Comparison of ENCODE assay signal across 23 cellular contexts in the genomic region with DNA sequence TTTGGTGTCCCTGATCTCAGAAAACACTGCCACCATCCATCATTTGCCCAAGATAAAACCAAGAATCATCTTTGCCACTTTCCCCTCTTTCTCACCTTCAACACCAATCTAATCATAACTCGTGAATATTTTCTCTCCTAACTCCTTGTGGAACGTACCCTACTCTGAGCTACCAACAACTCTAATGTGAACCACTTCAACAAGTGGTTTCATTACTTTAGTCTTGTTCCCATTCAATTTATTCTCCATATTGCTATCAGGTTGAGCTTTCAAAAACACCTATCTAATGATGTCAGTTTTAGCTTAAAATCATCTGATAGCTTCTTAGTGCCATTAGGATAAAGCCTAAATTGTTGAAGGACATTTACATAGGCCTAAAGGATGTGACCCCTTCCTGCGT.
"Had no signal": no experiment of that assay in that cellular context is flagged by ENCODE, and none has a peak within 500 bp of the region (broad histone marks: within the 10 kb centered on the region; RNA-seq: fewer than 3 reads in every experiment).

No MANE protein-coding gene starts in this region.

- H3K9me3 ChIP-seq: ascending aorta, pancreas, right atrium auricular region, tibial nerve had no signal

- H3K4me3 Mint-ChIP-seq: activated CD4-positive, alpha-beta memory T cell treated with anti-CD3 and anti-CD28 coated beads, Interleukin-2, amount 10 ng/mL, durations not matched to agents 7 days and 5 days; activated naive CD8-positive, alpha-beta T cell treated with anti-CD3 and anti-CD28 coated beads, Interleukin-2, amount 10 ng/mL, durations not matched to agents 7 days and 5 days; neural crest cell; stimulated activated naive B cell treated with anti-CD40 and anti-IgM and Interleukin-4, amounts not matched to agents 10 μg/mL and 1 μg/mL and 100 μg/mL, for 72 hours had no signal

- ATAC-seq: left ventricle myocardium superior; pancreas; stimulated activated naive B cell treated with anti-CD40 and anti-IgM and Interleukin-4, amounts not matched to agents 10 μg/mL and 1 μg/mL and 100 μg/mL, for 72 hours had no signal

- H3K4me3 ChIP-seq: ascending aorta, pancreas, right atrium auricular region, smooth muscle cell, tibial nerve had no signal

- H3K27ac Mint-ChIP-seq: activated CD4-positive, alpha-beta memory T cell treated with anti-CD3 and anti-CD28 coated beads, Interleukin-2, amount 10 ng/mL, durations not matched to agents 7 days and 5 days; activated naive CD8-positive, alpha-beta T cell treated with anti-CD3 and anti-CD28 coated beads, Interleukin-2, amount 10 ng/mL, durations not matched to agents 7 days and 5 days had no signal

- H3K36me3 ChIP-seq: pancreas had no signal

- H3K4me2 ChIP-seq: smooth muscle cell had no signal

- H3K27me3 Mint-ChIP-seq: activated CD4-positive, alpha-beta memory T cell treated with anti-CD3 and anti-CD28 coated beads, Interleukin-2, amount 10 ng/mL, durations not matched to agents 7 days and 5 days; activated naive CD8-positive, alpha-beta T cell treated with anti-CD3 and anti-CD28 coated beads, Interleukin-2, amount 10 ng/mL, durations not matched to agents 7 days and 5 days; stimulated activated naive B cell treated with anti-CD40 and anti-IgM and Interleukin-4, amounts not matched to agents 10 μg/mL and 1 μg/mL and 100 μg/mL, for 72 hours had no signal

- H3K27me3 ChIP-seq: ascending aorta, brain microvascular endothelial cell, pancreas, right atrium auricular region, tibial nerve had no signal

- H3K4me1 ChIP-seq: ascending aorta, pancreas, tibial nerve had no signal

- FAIRE-seq: frontal cortex, pancreas had no signal

- H3K9me3 Mint-ChIP-seq: activated CD4-positive, alpha-beta memory T cell treated with anti-CD3 and anti-CD28 coated beads, Interleukin-2, amount 10 ng/mL, durations not matched to agents 7 days and 5 days; activated naive CD8-positive, alpha-beta T cell treated with anti-CD3 and anti-CD28 coated beads, Interleukin-2, amount 10 ng/mL, durations not matched to agents 7 days and 5 days; neural crest cell had no signal

- H3K27ac ChIP-seq: ascending aorta, brain microvascular endothelial cell, epithelial cell of prostate, pancreas, right atrium auricular region, tibial nerve had no signal

- DNase-seq: activated CD4-positive, alpha-beta memory T cell treated with anti-CD3 and anti-CD28 coated beads, Interleukin-2, amount 10 ng/mL, durations not matched to agents 7 days and 5 days; activated CD4-positive, alpha-beta T cell treated with anti-CD3 and anti-CD28 coated beads for 48 hours; activated effector memory CD4-positive, alpha-beta T cell treated with Interleukin-2 at 50 U/mL for 16 hours; activated naive CD4-positive, alpha-beta T cell treated with Interleukin-2 at 50 U/mL for 16 hours; activated naive CD8-positive, alpha-beta T cell treated with anti-CD3 and anti-CD28 coated beads, Interleukin-2, amount 10 ng/mL, durations not matched to agents 7 days and 5 days; activated T-cell treated with anti-CD3 and anti-CD28 coated beads, Interleukin-2, amount 50 U/mL, for 48 hours; brain microvascular endothelial cell; glutamatergic neuron; islet precursor cell; left ventricle myocardium superior; nucleus accumbens; pancreas; stimulated activated CD4-positive, alpha-beta T cell treated with anti-CD3 and anti-CD28 coated beads, Interleukin-1b, Interleukin-23, amount 100 ng/mL, for 48 hours; stimulated activated CD4-positive, alpha-beta T cell treated with anti-CD3 and anti-CD28 coated beads, Interleukin-4, amount 100 ng/mL, for 4 hours; stimulated activated CD8-positive, alpha-beta memory T cell treated with anti-CD3 and anti-CD28 coated beads, Interleukin-4, amount 100 ng/mL, for 48 hours; stimulated activated naive B cell treated with anti-CD40 and anti-IgM and Interleukin-4, amounts not matched to agents 10 μg/mL and 1 μg/mL and 100 μg/mL, for 72 hours had no signal
